In the genomic region with DNA sequence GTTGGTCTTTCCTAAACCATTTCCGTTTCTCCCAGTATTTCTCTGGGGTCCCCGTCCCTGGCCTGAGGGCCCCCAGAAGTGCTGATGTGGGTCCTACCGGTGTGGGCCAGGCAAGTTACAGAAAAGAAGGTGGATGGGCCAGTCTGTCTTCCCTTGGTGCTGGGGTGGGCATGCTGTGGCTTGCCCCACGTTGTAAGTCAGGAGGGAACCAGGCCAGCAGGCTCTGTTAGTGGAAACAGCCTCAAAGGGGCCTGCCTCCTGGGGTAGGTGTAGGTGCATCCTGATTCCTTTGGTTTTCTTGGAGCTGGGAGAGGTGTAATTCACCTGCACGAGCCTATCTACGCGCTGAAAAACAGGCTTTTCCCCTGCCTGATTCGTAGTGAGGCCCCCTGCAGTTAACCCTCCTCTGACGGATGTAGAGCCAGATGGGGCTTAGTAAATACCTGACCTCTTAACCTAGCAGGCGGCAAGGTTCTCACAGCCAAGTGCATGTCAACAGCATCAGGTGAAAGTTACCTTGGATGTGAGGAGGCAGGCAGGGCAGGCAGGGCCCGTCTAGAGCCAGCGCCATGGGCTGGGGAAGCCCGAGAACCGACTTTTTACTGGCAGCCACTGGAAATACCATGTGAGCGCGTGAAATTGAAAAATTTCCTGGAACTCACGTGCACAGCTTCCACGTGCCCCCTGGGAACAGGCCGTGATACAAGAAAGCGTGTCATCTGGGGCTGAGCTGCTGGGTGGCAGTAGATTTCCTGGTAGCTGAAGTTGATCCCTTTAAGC, we compare ENCODE assay signal across 15 cellular contexts. TPM values are rescaled to one million over a fixed set of nuclear protein-coding genes. Genes with fewer than 3 reads are reported as not detected.
A peak's percentile ranks its signal among the peaks of the same experiment; 100 is the strongest.
DNase-seq lines count a peak whose midpoint lies in the region; ATAC-seq, FAIRE-seq and TF ChIP-seq lines count a peak whose summit lies in the region.
"Not testable (repeated sequence)": the region's sequence is repeated elsewhere in the genome, so short reads cannot be mapped to it uniquely, and the experiment has no call there.
"Had no signal": no experiment of that assay in that cellular context is flagged by ENCODE, and none has a peak within 500 bp of the region (broad histone marks: within the 10 kb centered on the region; RNA-seq: fewer than 3 reads in every experiment).

No MANE protein-coding gene starts in this region.

- not testable (repeated sequence) for H3K9me1 ChIP-seq in K562 (ENCODE audit: control insufficient read depth, insufficient read depth, low read length)

- peak overlapping the region; percentile 23 for H3K27ac ChIP-seq in CD4-positive, CD25-positive, alpha-beta regulatory T cell (ENCODE audit: insufficient read depth, low read length, poor library complexity, severe bottlenecking)
- H3K27ac ChIP-seq in Panc1 (ENCODE audit: low read length); K562 (ENCODE audit: extremely low read depth, low read depth, low read length): not testable (repeated sequence)

- H2AFZ ChIP-seq in K562 (ENCODE audit: low read depth, low read length) = not testable (repeated sequence)

- CTCF ChIA-PET in Panc1 (lab: Charles Lee); K562 (lab: Yijun Ruan, JAX; ENCODE audit: low intra/inter-chr PET ratio): not testable (repeated sequence)

- not testable (repeated sequence) for H3K9me3 Mint-ChIP-seq in CD4-positive, CD25-positive, alpha-beta regulatory T cell

- not testable (repeated sequence) for H3K36me3 ChIP-seq in CD4-positive, CD25-positive, alpha-beta regulatory T cell (ENCODE audit: control insufficient read depth, insufficient read depth, low read length); Panc1 (ENCODE audit: control insufficient read depth, insufficient read depth, low read length); K562 (ENCODE audit: control insufficient read depth, insufficient read depth, low read length); mucosa of descending colon (ENCODE audit: low read depth)

- BruUV-seq in Panc1 (replicated peaks; lab: Mats Ljungman, UMichigan) = TSS peak; percentile 59
- not testable (repeated sequence) for BruUV-seq in K562 (replicated peaks; lab: Mats Ljungman, UMichigan)

- in situ Hi-C loops in Panc1 (cut with HindIII; ENCODE audit: low pct_unique_long_range_greater_than_20kb, low sequenced_read_pairs); K562 (cut with MboI): not testable (repeated sequence)

- not testable (repeated sequence) for H3K79me2 ChIP-seq in K562 (ENCODE audit: control insufficient read depth, insufficient read depth, low read length)

- not testable (repeated sequence) for H3K9me3 ChIP-seq in CD4-positive, CD25-positive, alpha-beta regulatory T cell (ENCODE audit: control insufficient read depth in 2 of 2, low read length in 2 of 2); Panc1 (ENCODE audit: control insufficient read depth, insufficient read depth, low read depth, low read length); K562 (replicated peaks; ENCODE audit: control insufficient read depth, insufficient read depth, low read depth, low read length); mucosa of descending colon

- TF ChIP-seq RAD21 in K562 (CRISPR knock-in tag; conservative IDR thresholded peaks at IDR 0.05 in 1 of 2, IDR thresholded peaks at IDR 0.05 in 1 of 2) = not testable (repeated sequence)

- POLR2A ChIA-PET in Panc1 (lab: Charles Lee); K562 (lab: Yijun Ruan, JAX): not testable (repeated sequence)

- TF ChIP-seq CTCF in Panc1 (IDR thresholded peaks at IDR 0.05); K562 (IDR thresholded peaks at IDR 0.05 in 2 of 3, conservative IDR thresholded peaks at IDR 0.05 in 1 of 3; ENCODE audit: insufficient read depth in 2 of 3, low read depth in 1 of 3, low read length in 3 of 3); mucosa of descending colon (IDR thresholded peaks at IDR 0.05): not testable (repeated sequence)

- not testable (repeated sequence) for DNase-seq in CD4-positive, CD25-positive, alpha-beta regulatory T cell; Panc1 (ENCODE audit: low read depth, low spot score); K562 (ENCODE audit: extremely low read depth in 1 of 4, low spot score in 3 of 4); mucosa of descending colon

- not testable (repeated sequence) for H3K4me1 Mint-ChIP-seq in CD4-positive, CD25-positive, alpha-beta regulatory T cell

- not testable (repeated sequence) for H3K4me3 Mint-ChIP-seq in CD4-positive, CD25-positive, alpha-beta regulatory T cell

- WGBS in K562 (ENCODE audit: insufficient coverage, low coverage, missing lambda C conversion rate) = 61% methylated on average over 4 of the region's 20 CpGs

- H3K9ac ChIP-seq in K562 (ENCODE audit: insufficient read depth in 1 of 2, low read depth in 2 of 2, low read length in 2 of 2) = not testable (repeated sequence)

- not testable (repeated sequence) for TF ChIP-seq POLR2A in K562 (conservative IDR thresholded peaks at IDR 0.05)

- not testable (repeated sequence) for H3K4me3 ChIP-seq in CD4-positive, CD25-positive, alpha-beta regulatory T cell (ENCODE audit: low read depth, low read length); Panc1 (ENCODE audit: low read depth in 2 of 2, low read length in 2 of 2); K562; mucosa of descending colon

- not testable (repeated sequence) for H3K4me1 ChIP-seq in CD4-positive, CD25-positive, alpha-beta regulatory T cell (ENCODE audit: control insufficient read depth, insufficient read depth, low read length, poor library complexity, severe bottlenecking); Panc1 (ENCODE audit: control insufficient read depth, insufficient read depth, low read length); K562 (replicated peaks in 1 of 2; ENCODE audit: control insufficient read depth in 2 of 2, insufficient read depth in 2 of 2, low read length in 2 of 2); mucosa of descending colon (ENCODE audit: low read depth)

- intact Hi-C loops in Panc1 (cut with micrococcal nuclease; ENCODE audit: unreplicated experiment); K562 (cut with micrococcal nuclease); mucosa of descending colon (cut with DNase I, micrococcal nuclease): not testable (repeated sequence)

- not testable (repeated sequence) for H3K27me3 Mint-ChIP-seq in CD4-positive, CD25-positive, alpha-beta regulatory T cell

- FAIRE-seq in K562 (lab: Jason Lieb, UNC) = peak; percentile 49

- not testable (repeated sequence) for H4K20me1 ChIP-seq in K562 (replicated peaks; ENCODE audit: control insufficient read depth, insufficient read depth, low read length)

- ATAC-seq in CD4-positive, CD25-positive, alpha-beta regulatory T cell (ENCODE audit: low read depth in 2 of 2) = peak in 1 of 2 donors; percentile 17
- ATAC-seq in GM19035 (IDR thresholded peaks at IDR 0.05; ENCODE audit: unreplicated experiment) = peak; percentile 12
- peak; percentile 5 for ATAC-seq in GM21526 (IDR thresholded peaks at IDR 0.05; ENCODE audit: low FRiP score, unreplicated experiment)
- peak; percentile 13 for ATAC-seq in HG02852 (IDR thresholded peaks at IDR 0.05; ENCODE audit: unreplicated experiment)
- peak; percentile 20 for ATAC-seq in HG03196 (IDR thresholded peaks at IDR 0.05; ENCODE audit: unreplicated experiment)
- ATAC-seq in Panc1 = peak; percentile 19; the same call in 1 of the 2 replicates
- not testable (repeated sequence) for ATAC-seq in K562
- peak; percentile 11 for ATAC-seq in mucosa of descending colon

- H3K36me3 Mint-ChIP-seq in CD4-positive, CD25-positive, alpha-beta regulatory T cell = not testable (repeated sequence)

- H3K4me2 ChIP-seq in K562 (ENCODE audit: insufficient read depth, low read length) = not testable (repeated sequence)

- H3K27me3 ChIP-seq in CD4-positive, CD25-positive, alpha-beta regulatory T cell (ENCODE audit: control insufficient read depth, insufficient read depth, low read length); Panc1 (ENCODE audit: control insufficient read depth, insufficient read depth, low read length); K562 (ENCODE audit: control insufficient read depth in 2 of 2, insufficient read depth in 2 of 2, low read length in 2 of 2): not testable (repeated sequence)

- TF ChIP-seq EP300 in K562 (IDR thresholded peaks at IDR 0.05; ENCODE audit: low read length) = not testable (repeated sequence)

- H3K27ac Mint-ChIP-seq in CD4-positive, CD25-positive, alpha-beta regulatory T cell = peak overlapping the region in 1 of 3 donors; percentile 88

RNA-seq across cellular contexts. Expression of a gene that starts 24.3 kb away (rescaled TPM):
- 8.4 TPM for total RNA-seq in CD4-positive, CD25-positive, alpha-beta regulatory T cell
- polyA plus RNA-seq in CD4-positive, CD25-positive, alpha-beta regulatory T cell = under 1 TPM in 1 of 4 donors, not detected in 3; 0.17 TPM
- 9.8 TPM for total RNA-seq in Panc1 (2021; ENCODE audit: unreplicated experiment)
- 23.7 TPM for polyA plus RNA-seq in Panc1 (2012; ENCODE audit: insufficient read length)
- 2.2 TPM in 1 of 2 replicates, not detected in the other for total RNA-seq in K562 (2011; cell fraction: chromatin; rRNA removed; ENCODE audit: low replicate concordance)
- total RNA-seq in K562 (2011; cell fraction: nucleolus; rRNA removed) = 1.7 and 1.8 TPM in 2 replicates
- not detected in 2 replicates for total RNA-seq in K562 (2011; cell fraction: nucleoplasm; rRNA removed)
- not detected in 2 replicates for total RNA-seq in K562 (2014; rRNA removed)
- not detected in 2 replicates for total RNA-seq in K562 (2014; rRNA removed; fragmentation: Illumina TruSeq; extraction: Trizol)
- not detected in 2 replicates for total RNA-seq in K562 (2015; rRNA removed; fragmentation: Illumina TruSeq; extraction: Trizol)
- total RNA-seq in K562 (2021) = 0.38 TPM in 1 of 2 replicates, not detected in the other
- polyA plus RNA-seq in K562 (2011; rRNA removed) = not detected in 2 replicates
- polyA plus RNA-seq in K562 (2011; cell fraction: cytosol; rRNA removed) = not detected in 2 replicates
- not detected in 2 replicates for polyA plus RNA-seq in K562 (2011; cell fraction: nucleus; rRNA removed)
- not detected in 2 replicates for polyA plus RNA-seq in K562 (2012)
- polyA plus RNA-seq in K562 (2014; fragmentation: Illumina TruSeq; extraction: Trizol) = not detected in 2 replicates
- polyA plus RNA-seq in K562 (2014; fragmentation: Nextera tagmentation; extraction: Ambion mirVana) = not detected
- polyA plus RNA-seq in K562 (2014; rRNA removed) = not detected in 2 replicates
- polyA minus RNA-seq in K562 (2011; rRNA and poly(A)+ RNA removed) = not detected in 2 replicates
- polyA minus RNA-seq in K562 (2011; cell fraction: cytosol; rRNA and poly(A)+ RNA removed) = not detected in 2 replicates
- not detected in 2 replicates for polyA minus RNA-seq in K562 (2011; cell fraction: nucleus; rRNA and poly(A)+ RNA removed)
- total RNA-seq in mucosa of descending colon = 1 to 10 TPM; 2.2 to 4.3 (median 3.6) TPM
- polyA plus RNA-seq: BJ had no signal

RNA-seq across cellular contexts. Expression of a gene that starts 24.5 kb away (rescaled TPM):
- total RNA-seq in CD4-positive, CD25-positive, alpha-beta regulatory T cell = 36.0 TPM
- polyA plus RNA-seq in CD4-positive, CD25-positive, alpha-beta regulatory T cell = 10 to 100 TPM; 10.7 to 16.9 (median 15.8) TPM
- total RNA-seq in Panc1 (2021; ENCODE audit: unreplicated experiment) (27.4 TPM), K562 (2014; rRNA removed) (14.9 and 20.4 TPM in 2 replicates), K562 (2014; rRNA removed; fragmentation: Illumina TruSeq; extraction: Trizol) (2.5 and 4.8 TPM in 2 replicates), K562 (2015; rRNA removed; fragmentation: Illumina TruSeq; extraction: Trizol) (8.3 and 9.9 TPM in 2 replicates), K562 (2021) (25.2 and 31.5 TPM in 2 replicates), mucosa of descending colon (10 to 100 TPM; 52.3 to 91.6 (median 83.7) TPM)
- polyA plus RNA-seq in Panc1 (2012; ENCODE audit: insufficient read length) = 17.9 TPM
- 39.4 and 79.0 TPM in 2 replicates for total RNA-seq in K562 (2011; cell fraction: chromatin; rRNA removed; ENCODE audit: low replicate concordance)
- total RNA-seq in K562 (2011; cell fraction: nucleolus; rRNA removed) = 31.7 and 39.9 TPM in 2 replicates
- 27.0 and 30.3 TPM in 2 replicates for total RNA-seq in K562 (2011; cell fraction: nucleoplasm; rRNA removed)
- polyA plus RNA-seq in K562 (2011; rRNA removed) (3.4 and 5.6 TPM in 2 replicates), K562 (2014; fragmentation: Illumina TruSeq; extraction: Trizol) (9.8 and 18.3 TPM in 2 replicates), K562 (2014; fragmentation: Nextera tagmentation; extraction: Ambion mirVana) (under 1 TPM; 0.20 to 0.57 TPM), K562 (2014; rRNA removed) (12.2 and 15.5 TPM in 2 replicates)
- 5.9 and 13.5 TPM in 2 replicates for polyA plus RNA-seq in K562 (2011; cell fraction: cytosol; rRNA removed)
- polyA plus RNA-seq in K562 (2011; cell fraction: nucleus; rRNA removed) = 20.0 and 31.0 TPM in 2 replicates
- polyA plus RNA-seq in K562 (2012) = 15.4 and 44.4 TPM in 2 replicates
- polyA minus RNA-seq in K562 (2011; rRNA and poly(A)+ RNA removed) = 3.7 and 4.3 TPM in 2 replicates
- 21.2 and 26.6 TPM in 2 replicates for polyA minus RNA-seq in K562 (2011; cell fraction: cytosol; rRNA and poly(A)+ RNA removed)
- polyA minus RNA-seq in K562 (2011; cell fraction: nucleus; rRNA and poly(A)+ RNA removed) = 8.5 and 10.3 TPM in 2 replicates

RNA-seq across cellular contexts. Expression of a gene that starts 57.1 kb away (rescaled TPM):
- 2.9 TPM for total RNA-seq in CD4-positive, CD25-positive, alpha-beta regulatory T cell
- under 1 TPM in 2 of 4 donors, not detected in 2; 0.06 to 0.09 TPM for polyA plus RNA-seq in CD4-positive, CD25-positive, alpha-beta regulatory T cell
- total RNA-seq in Panc1 (2021; ENCODE audit: unreplicated experiment) (not detected), K562 (2014; rRNA removed) (not detected in 2 replicates), K562 (2014; rRNA removed; fragmentation: Illumina TruSeq; extraction: Trizol) (not detected in 2 replicates), K562 (2015; rRNA removed; fragmentation: Illumina TruSeq; extraction: Trizol) (not detected in 2 replicates), K562 (2021) (0.13 TPM in 1 of 2 replicates, not detected in the other), mucosa of descending colon (under 1 TPM in 2 of 3 donors, not detected in 1; 0.20 to 0.51 TPM)
- 0.62 TPM for polyA plus RNA-seq in Panc1 (2012; ENCODE audit: insufficient read length)
- total RNA-seq in K562 (2011; cell fraction: chromatin; rRNA removed; ENCODE audit: low replicate concordance) = 0.28 and 0.77 TPM in 2 replicates
- total RNA-seq in K562 (2011; cell fraction: nucleolus; rRNA removed) = 0.39 TPM in 1 of 2 replicates, not detected in the other
- 0.22 TPM in 1 of 2 replicates, not detected in the other for total RNA-seq in K562 (2011; cell fraction: nucleoplasm; rRNA removed)
- polyA plus RNA-seq in K562 (2011; rRNA removed) (0.04 TPM in 1 of 2 replicates, not detected in the other), K562 (2014; fragmentation: Illumina TruSeq; extraction: Trizol) (0.06 TPM in 2 replicates), K562 (2014; fragmentation: Nextera tagmentation; extraction: Ambion mirVana) (under 1 TPM; 0.04 to 0.06 TPM), K562 (2014; rRNA removed) (not detected in 2 replicates)
- polyA plus RNA-seq in K562 (2011; cell fraction: cytosol; rRNA removed) = not detected in 2 replicates
- 0.03 and 0.17 TPM in 2 replicates for polyA plus RNA-seq in K562 (2011; cell fraction: nucleus; rRNA removed)
- polyA plus RNA-seq in K562 (2012) = 0.20 and 0.46 TPM in 2 replicates
- polyA minus RNA-seq in K562 (2011; rRNA and poly(A)+ RNA removed) = 0.15 TPM in 1 of 2 replicates, not detected in the other
- not detected in 2 replicates for polyA minus RNA-seq in K562 (2011; cell fraction: cytosol; rRNA and poly(A)+ RNA removed)
- 0.27 TPM in 1 of 2 replicates, not detected in the other for polyA minus RNA-seq in K562 (2011; cell fraction: nucleus; rRNA and poly(A)+ RNA removed)
- total RNA-seq: A172, bronchial epithelial cell, dermis blood vessel endothelial cell, mucosa of gallbladder, NCI-H460, stomach had no signal
- polyA plus RNA-seq: BJ had no signal
